Comparison of ENCODE assay signal across 1 cellular context in genomic region chr4:137524642-137525384, GRCh38.
TF ChIP-seq lines count a peak whose summit lies in the region.

No MANE protein-coding gene starts in this region.

TF ChIP-seq in HepG2, 621 proteins besides CTCF, POLR2A, EP300 and RAD21 (continued from another document):
- TF ChIP-seq, protein P1, sequence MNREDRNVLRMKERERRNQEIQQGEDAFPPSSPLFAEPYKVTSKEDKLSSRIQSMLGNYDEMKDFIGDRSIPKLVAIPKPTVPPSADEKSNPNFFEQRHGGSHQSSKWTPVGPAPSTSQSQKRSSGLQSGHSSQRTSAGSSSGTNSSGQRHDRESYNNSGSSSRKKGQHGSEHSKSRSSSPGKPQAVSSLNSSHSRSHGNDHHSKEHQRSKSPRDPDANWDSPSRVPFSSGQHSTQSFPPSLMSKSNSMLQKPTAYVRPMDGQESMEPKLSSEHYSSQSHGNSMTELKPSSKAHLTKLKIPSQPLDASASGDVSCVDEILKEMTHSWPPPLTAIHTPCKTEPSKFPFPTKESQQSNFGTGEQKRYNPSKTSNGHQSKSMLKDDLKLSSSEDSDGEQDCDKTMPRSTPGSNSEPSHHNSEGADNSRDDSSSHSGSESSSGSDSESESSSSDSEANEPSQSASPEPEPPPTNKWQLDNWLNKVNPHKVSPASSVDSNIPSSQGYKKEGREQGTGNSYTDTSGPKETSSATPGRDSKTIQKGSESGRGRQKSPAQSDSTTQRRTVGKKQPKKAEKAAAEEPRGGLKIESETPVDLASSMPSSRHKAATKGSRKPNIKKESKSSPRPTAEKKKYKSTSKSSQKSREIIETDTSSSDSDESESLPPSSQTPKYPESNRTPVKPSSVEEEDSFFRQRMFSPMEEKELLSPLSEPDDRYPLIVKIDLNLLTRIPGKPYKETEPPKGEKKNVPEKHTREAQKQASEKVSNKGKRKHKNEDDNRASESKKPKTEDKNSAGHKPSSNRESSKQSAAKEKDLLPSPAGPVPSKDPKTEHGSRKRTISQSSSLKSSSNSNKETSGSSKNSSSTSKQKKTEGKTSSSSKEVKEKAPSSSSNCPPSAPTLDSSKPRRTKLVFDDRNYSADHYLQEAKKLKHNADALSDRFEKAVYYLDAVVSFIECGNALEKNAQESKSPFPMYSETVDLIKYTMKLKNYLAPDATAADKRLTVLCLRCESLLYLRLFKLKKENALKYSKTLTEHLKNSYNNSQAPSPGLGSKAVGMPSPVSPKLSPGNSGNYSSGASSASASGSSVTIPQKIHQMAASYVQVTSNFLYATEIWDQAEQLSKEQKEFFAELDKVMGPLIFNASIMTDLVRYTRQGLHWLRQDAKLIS (CRISPR knock-in tag; IDR thresholded peaks at IDR 0.05), result no peak
- TF ChIP-seq ZNF549 (CRISPR knock-in tag; IDR thresholded peaks at IDR 0.05), result no peak
- no peak for TF ChIP-seq ERF (CRISPR knock-in tag; IDR thresholded peaks at IDR 0.05)
- TF ChIP-seq, protein P2, sequence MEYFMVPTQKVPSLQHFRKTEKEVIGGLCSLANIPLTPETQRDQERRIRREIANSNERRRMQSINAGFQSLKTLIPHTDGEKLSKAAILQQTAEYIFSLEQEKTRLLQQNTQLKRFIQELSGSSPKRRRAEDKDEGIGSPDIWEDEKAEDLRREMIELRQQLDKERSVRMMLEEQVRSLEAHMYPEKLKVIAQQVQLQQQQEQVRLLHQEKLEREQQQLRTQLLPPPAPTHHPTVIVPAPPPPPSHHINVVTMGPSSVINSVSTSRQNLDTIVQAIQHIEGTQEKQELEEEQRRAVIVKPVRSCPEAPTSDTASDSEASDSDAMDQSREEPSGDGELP (IDR thresholded peaks at IDR 0.05; ENCODE audit: borderline replicate concordance, low read depth), result no peak
- no peak for TF ChIP-seq REST (IDR thresholded peaks at IDR 0.05; ENCODE audit: borderline replicate concordance in 1 of 2, low read depth in 1 of 2, low read length in 2 of 2)
- no peak for TF ChIP-seq ZNF570 (CRISPR knock-in tag; IDR thresholded peaks at IDR 0.05; ENCODE audit: borderline replicate concordance)
- TF ChIP-seq CBX2 (IDR thresholded peaks at IDR 0.05; ENCODE audit: low read depth, low read length), result no peak
- no peak for TF ChIP-seq CBX2 (CRISPR knock-in tag; IDR thresholded peaks at IDR 0.05; ENCODE audit: low read depth)
- no peak for TF ChIP-seq GZF1 (CRISPR knock-in tag; IDR thresholded peaks at IDR 0.05)
- TF ChIP-seq, protein P3, sequence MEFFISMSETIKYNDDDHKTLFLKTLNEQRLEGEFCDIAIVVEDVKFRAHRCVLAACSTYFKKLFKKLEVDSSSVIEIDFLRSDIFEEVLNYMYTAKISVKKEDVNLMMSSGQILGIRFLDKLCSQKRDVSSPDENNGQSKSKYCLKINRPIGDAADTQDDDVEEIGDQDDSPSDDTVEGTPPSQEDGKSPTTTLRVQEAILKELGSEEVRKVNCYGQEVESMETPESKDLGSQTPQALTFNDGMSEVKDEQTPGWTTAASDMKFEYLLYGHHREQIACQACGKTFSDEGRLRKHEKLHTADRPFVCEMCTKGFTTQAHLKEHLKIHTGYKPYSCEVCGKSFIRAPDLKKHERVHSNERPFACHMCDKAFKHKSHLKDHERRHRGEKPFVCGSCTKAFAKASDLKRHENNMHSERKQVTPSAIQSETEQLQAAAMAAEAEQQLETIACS (CRISPR knock-in tag; IDR thresholded peaks at IDR 0.05), result no peak
- no peak for TF ChIP-seq ZNF224 (CRISPR knock-in tag; IDR thresholded peaks at IDR 0.05)
